Comparison of ENCODE assay signal across 8 cellular contexts in genomic region chrX:52935469-52935783, GRCh38. TPM values are rescaled to one million over a fixed set of nuclear protein-coding genes. Genes with fewer than 3 reads are reported as not detected.
DNase-seq lines count a peak whose midpoint lies in the region; ATAC-seq, FAIRE-seq and TF ChIP-seq lines count a peak whose summit lies in the region.
"Not testable (repeated sequence)": the region's sequence is repeated elsewhere in the genome, so short reads cannot be mapped to it uniquely, and the experiment has no call there.

No MANE protein-coding gene starts in this region.

- TF ChIP-seq POLR2A in endothelial cell of umbilical vein (IDR thresholded peaks at IDR 0.05; ENCODE audit: low read depth, low read length); stomach (IDR thresholded peaks at IDR 0.05): not testable (repeated sequence)

- H3K36me3 ChIP-seq in SJCRH30; endothelial cell of umbilical vein (ENCODE audit: control insufficient read depth in 2 of 2, extremely low read depth in 1 of 2, insufficient read depth in 2 of 2, low read length in 2 of 2); stomach: not testable (repeated sequence)

- peak overlapping the region; percentile 89 to 97 for H3K4me3 Mint-ChIP-seq in CD14-positive monocyte
- peak overlapping the region; percentile 93 for H3K4me3 Mint-ChIP-seq in activated naive CD8-positive, alpha-beta T cell treated with anti-CD3 and anti-CD28 coated beads, Interleukin-2, amount 50 U/mL, for 24 hours
- H3K4me3 Mint-ChIP-seq in immature natural killer cell = peak overlapping the region; percentile 86 to 97 (median 93)
- peak overlapping the region; percentile 89 for H3K4me3 Mint-ChIP-seq in nephron progenitor cell

- H3K9me3 ChIP-seq in SJCRH30 (replicated peaks); endothelial cell of umbilical vein (replicated peaks; ENCODE audit: control insufficient read depth, insufficient read depth, low read length); stomach: not testable (repeated sequence)

- peak; percentile 33 for FAIRE-seq in endothelial cell of umbilical vein (lab: Jason Lieb, UNC)

- H3K4me3 ChIP-seq in SJCRH30 (peak overlapping the region; percentile 80), endothelial cell of umbilical vein (replicated peaks in 1 of 3; ENCODE audit: insufficient read depth in 1 of 3, low read depth in 1 of 3, low read length in 3 of 3) (peak overlapping the region in 2 of 3 experiments; percentile 71 to 90), stomach (peak overlapping the region; percentile 48 to 65 (median 56))

- H3K9me3 Mint-ChIP-seq in CD14-positive monocyte = peaks cover 0 to 15% (median 1%) of the 10 kb centered on the region in 7 donors
- not testable (repeated sequence) for H3K9me3 Mint-ChIP-seq in activated naive CD8-positive, alpha-beta T cell treated with anti-CD3 and anti-CD28 coated beads, Interleukin-2, amount 50 U/mL, for 24 hours; immature natural killer cell
- peaks cover 28% of the 10 kb centered on the region for H3K9me3 Mint-ChIP-seq in nephron progenitor cell

- CTCF ChIA-PET in endothelial cell of umbilical vein (lab: Charles Lee) = interaction anchor here (0.7 kb wide), 1 partner anchor 54 kb away, joined by 3 read pairs; no protein-coding TSS in a partner anchor

- not testable (repeated sequence) for H3K4me1 Mint-ChIP-seq in CD14-positive monocyte
- peaks cover 16% of the 10 kb centered on the region for H3K4me1 Mint-ChIP-seq in activated naive CD8-positive, alpha-beta T cell treated with anti-CD3 and anti-CD28 coated beads, Interleukin-2, amount 50 U/mL, for 24 hours
- H3K4me1 Mint-ChIP-seq in immature natural killer cell = peaks cover 17 to 20% of the 10 kb centered on the region in 2 donors
- H3K4me1 Mint-ChIP-seq in nephron progenitor cell = peaks cover 14% of the 10 kb centered on the region

- peak overlapping the region; percentile 17 for H2AFZ ChIP-seq in endothelial cell of umbilical vein (ENCODE audit: low read depth, low read length)

- H3K9ac ChIP-seq in endothelial cell of umbilical vein (replicated peaks; ENCODE audit: extremely low read depth, insufficient read depth, low read length) = peak overlapping the region; percentile 94

- not testable (repeated sequence) for H3K4me1 ChIP-seq in SJCRH30; endothelial cell of umbilical vein (ENCODE audit: control insufficient read depth, extremely low read depth, insufficient read depth, low read length)
- peaks cover 0 to 12% (median 4%) of the 10 kb centered on the region in 4 donors for H3K4me1 ChIP-seq in stomach

- H3K27me3 Mint-ChIP-seq in CD14-positive monocyte (ENCODE audit: low read depth in 3 of 3) = peaks cover 0 to 12% (median 2%) of the 10 kb centered on the region in 3 donors
- not testable (repeated sequence) for H3K27me3 Mint-ChIP-seq in activated naive CD8-positive, alpha-beta T cell treated with anti-CD3 and anti-CD28 coated beads, Interleukin-2, amount 50 U/mL, for 24 hours; nephron progenitor cell (ENCODE audit: low read depth, poor library complexity)
- H3K27me3 Mint-ChIP-seq in immature natural killer cell (ENCODE audit: low read depth in 3 of 3) = peaks cover 15 to 27% (median 18%) of the 10 kb centered on the region in 3 donors

- peak overlapping the region; percentile 26 for H3K4me2 ChIP-seq in endothelial cell of umbilical vein (ENCODE audit: insufficient read depth, low read length)

- DNase-seq in CD14-positive monocyte (ENCODE audit: low spot score); SJCRH30; activated naive CD8-positive, alpha-beta T cell treated with anti-CD3 and anti-CD28 coated beads, Interleukin-2, amount 50 U/mL, for 24 hours; endothelial cell of umbilical vein (ENCODE audit: low read depth, low spot score); immature natural killer cell; nephron progenitor cell; stomach: not testable (repeated sequence)

- POLR2A ChIA-PET in endothelial cell of umbilical vein (lab: Charles Lee) = interaction anchor here (0.9 kb wide), 1 partner anchor 15 kb away, joined by 3 read pairs; no protein-coding TSS in a partner anchor

- BruUV-seq in endothelial cell of umbilical vein (replicated peaks; lab: Mats Ljungman, UMichigan) = TSS peak; percentile 99

- not testable (repeated sequence) for H3K79me2 ChIP-seq in endothelial cell of umbilical vein (ENCODE audit: control insufficient read depth, insufficient read depth, low read length)

- TF ChIP-seq EP300 in stomach (IDR thresholded peaks at IDR 0.05) = not testable (repeated sequence)

- H3K27ac Mint-ChIP-seq in CD14-positive monocyte = peak overlapping the region; percentile 93 to 99 (median 97)
- peak overlapping the region; percentile 99 for H3K27ac Mint-ChIP-seq in activated naive CD8-positive, alpha-beta T cell treated with anti-CD3 and anti-CD28 coated beads, Interleukin-2, amount 50 U/mL, for 24 hours
- peak overlapping the region; percentile 96 to 99 (median 98) for H3K27ac Mint-ChIP-seq in immature natural killer cell
- peak overlapping the region; percentile 99 for H3K27ac Mint-ChIP-seq in nephron progenitor cell

- not testable (repeated sequence) for H3K9me1 ChIP-seq in endothelial cell of umbilical vein (replicated peaks; ENCODE audit: control insufficient read depth, extremely low read depth, insufficient read depth, low read length)

- intact Hi-C loops in CD14-positive monocyte (cut with micrococcal nuclease); endothelial cell of umbilical vein (cut with micrococcal nuclease); stomach (cut with DNase I; ENCODE audit: low total_unique reads): not testable (repeated sequence)

- WGBS in stomach, 5 donors = 0 to 7% (median 6%) methylated on average over 5 to 10 of the region's 10 CpGs

- dilution Hi-C loops in endothelial cell of umbilical vein (cut with MboI; ENCODE audit: extremely low pct_ligation_motif_present, low sequenced_read_pairs) = not testable (repeated sequence)

- not testable (repeated sequence) for TF ChIP-seq CTCF in CD14-positive monocyte (IDR thresholded peaks at IDR 0.05); endothelial cell of umbilical vein (IDR thresholded peaks at IDR 0.05; ENCODE audit: extremely low read depth in 1 of 2, insufficient read depth in 1 of 2, low read depth in 1 of 2, low read length in 2 of 2); nephron progenitor cell (IDR thresholded peaks at IDR 0.05); stomach (IDR thresholded peaks at IDR 0.05)

- not testable (repeated sequence) for H3K27me3 ChIP-seq in SJCRH30; endothelial cell of umbilical vein (ENCODE audit: control insufficient read depth in 2 of 2, insufficient read depth in 2 of 2, low read length in 2 of 2); stomach

- peak; percentile 4 for ATAC-seq in HG02610 (IDR thresholded peaks at IDR 0.05; ENCODE audit: unreplicated experiment)
- ATAC-seq in activated naive CD8-positive, alpha-beta T cell treated with anti-CD3 and anti-CD28 coated beads, Interleukin-2, amount 50 U/mL, for 24 hours = not testable (repeated sequence)

- not testable (repeated sequence) for H3K36me3 Mint-ChIP-seq in CD14-positive monocyte; activated naive CD8-positive, alpha-beta T cell treated with anti-CD3 and anti-CD28 coated beads, Interleukin-2, amount 50 U/mL, for 24 hours (ENCODE audit: low read depth); immature natural killer cell; nephron progenitor cell (ENCODE audit: low read depth)

- not testable (repeated sequence) for H4K20me1 ChIP-seq in endothelial cell of umbilical vein (replicated peaks; ENCODE audit: control insufficient read depth, extremely low read depth, insufficient read depth, low read length)

- peak overlapping the region; percentile 89 for H3K27ac ChIP-seq in SJCRH30
- peak overlapping the region; percentile 94 for H3K27ac ChIP-seq in endothelial cell of umbilical vein (ENCODE audit: insufficient read depth, low read depth, low read length)
- peak overlapping the region; percentile 84 to 97 (median 91) for H3K27ac ChIP-seq in stomach

RNA-seq across cellular contexts. Expression of gene FAM156A, which starts 22.9 kb away (rescaled TPM):
- polyA plus RNA-seq in CD14-positive monocyte (1 to 10 TPM; 3.4 to 5.6 TPM), endothelial cell of umbilical vein (11.3 and 16.1 TPM in 2 replicates), immature natural killer cell (1 to 10 TPM; 4.6 to 6.4 (median 5.6) TPM), stomach (10 to 100 TPM in 1 of 3 donors, 1 to 10 TPM in 2; 4.5 to 13.5 (median 5.8) TPM)
- 6.9 and 8.7 TPM in 2 replicates for total RNA-seq in SJCRH30 (2014; rRNA removed; shearing (Covaris generic))
- total RNA-seq in endothelial cell of umbilical vein (15.3 and 18.2 TPM in 2 replicates), stomach (100 to 1,000 TPM in 1 of 5 donors, 10 to 100 TPM in 4; 19.3 to 196 (median 21.1) TPM)
- polyA plus RNA-seq in endothelial cell of umbilical vein (2011; cell fraction: cytosol; rRNA removed) = 10.5 and 11.2 TPM in 2 replicates
- 91.0 and 130 TPM in 2 replicates for polyA plus RNA-seq in endothelial cell of umbilical vein (2011; cell fraction: nucleus; rRNA removed)
- 14.5 and 24.0 TPM in 2 replicates for polyA plus RNA-seq in endothelial cell of umbilical vein (2012)
- 14.7 and 19.4 TPM in 2 replicates for polyA minus RNA-seq in endothelial cell of umbilical vein
- polyA minus RNA-seq in endothelial cell of umbilical vein (2011; cell fraction: cytosol; rRNA and poly(A)+ RNA removed) = 4.3 TPM
- 13.6 and 14.4 TPM in 2 replicates for polyA minus RNA-seq in endothelial cell of umbilical vein (2011; cell fraction: nucleus; rRNA and poly(A)+ RNA removed)

RNA-seq across cellular contexts. Expression of gene FAM156B, which starts 38.3 kb away (rescaled TPM):
- 10 to 100 TPM in 1 of 2 donors, 1 to 10 TPM in 1; 9.4 to 10.9 TPM for polyA plus RNA-seq in CD14-positive monocyte
- 5.3 and 8.0 TPM in 2 replicates for total RNA-seq in SJCRH30 (2014; rRNA removed; shearing (Covaris generic))
- 10.8 and 16.7 TPM in 2 replicates for total RNA-seq in endothelial cell of umbilical vein
- 33.9 and 35.4 TPM in 2 replicates for polyA plus RNA-seq in endothelial cell of umbilical vein
- polyA plus RNA-seq in endothelial cell of umbilical vein (2011; cell fraction: cytosol; rRNA removed) = 15.0 and 24.5 TPM in 2 replicates
- 134 and 155 TPM in 2 replicates for polyA plus RNA-seq in endothelial cell of umbilical vein (2011; cell fraction: nucleus; rRNA removed)
- polyA plus RNA-seq in endothelial cell of umbilical vein (2012) = 8.2 and 12.8 TPM in 2 replicates
- 10.1 and 14.4 TPM in 2 replicates for polyA minus RNA-seq in endothelial cell of umbilical vein
- polyA minus RNA-seq in endothelial cell of umbilical vein (2011; cell fraction: cytosol; rRNA and poly(A)+ RNA removed) = 15.0 TPM
- polyA minus RNA-seq in endothelial cell of umbilical vein (2011; cell fraction: nucleus; rRNA and poly(A)+ RNA removed) = 9.4 and 12.7 TPM in 2 replicates
- polyA plus RNA-seq in immature natural killer cell = 10 to 100 TPM in 1 of 3 donors, 1 to 10 TPM in 2; 3.0 to 12.2 (median 6.9) TPM
- total RNA-seq in stomach = 10 to 100 TPM; 11.7 to 28.6 (median 19.4) TPM
- polyA plus RNA-seq in stomach = 10 to 100 TPM in 2 of 3 donors, 1 to 10 TPM in 1; 6.0 to 39.5 (median 19.1) TPM
